ENCODE assay signal across 8 cellular contexts in the genomic region with DNA sequence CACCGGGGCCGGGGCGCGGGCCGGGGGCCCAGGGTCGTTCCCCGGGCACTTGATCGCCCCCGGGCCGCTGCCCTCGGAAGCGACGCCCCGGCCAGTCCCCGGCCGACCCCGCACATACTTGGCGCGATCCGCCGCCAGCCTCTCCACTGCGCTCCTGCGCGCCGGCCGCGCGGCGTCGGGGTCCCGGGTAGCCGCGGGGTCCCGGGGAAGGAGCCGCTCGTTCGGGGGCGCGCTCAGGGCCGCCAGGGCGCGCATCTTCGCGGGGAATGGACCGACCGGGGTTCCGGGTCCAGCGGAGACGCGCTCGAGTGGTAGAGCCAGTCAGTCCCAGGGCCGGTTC. TPM values are rescaled to one million over a fixed set of nuclear protein-coding genes. Genes with fewer than 3 reads are reported as not detected.
DNase-seq lines count a peak whose midpoint lies in the region; ATAC-seq and TF ChIP-seq lines count a peak whose summit lies in the region.

No MANE protein-coding gene starts in this region.

- TF ChIP-seq CTCF in GM20000 (IDR thresholded peaks at IDR 0.05; ENCODE audit: extremely low read depth, missing control alignments) (no peak), gastrocnemius medialis (IDR thresholded peaks at IDR 0.05 in 4 of 5, conservative IDR thresholded peaks at IDR 0.05 in 1 of 5) (no peak)

- H3K36me3 Mint-ChIP-seq in activated CD8-positive, alpha-beta T cell treated with anti-CD3 and anti-CD28 coated beads, Interleukin-2, amount 10 ng/mL, durations not matched to agents 7 days and 5 days (ENCODE audit: low read depth): peaks cover 2% of the 10 kb centered on the region

- no peak overlapping the region for H3K27ac Mint-ChIP-seq in activated CD8-positive, alpha-beta T cell treated with anti-CD3 and anti-CD28 coated beads, Interleukin-2, amount 10 ng/mL, durations not matched to agents 7 days and 5 days

- TF ChIP-seq POLR2A in gastrocnemius medialis (IDR thresholded peaks at IDR 0.05): no peak

- H3K36me3 ChIP-seq in iPS-15b (ENCODE audit: control insufficient read depth, insufficient read depth, low read length): no peaks in the 10 kb centered on the region
- H3K36me3 ChIP-seq in gastrocnemius medialis: no peaks in the 10 kb centered on the region

- CTCF ChIA-PET in activated CD8-positive, alpha-beta T cell treated with anti-CD3 and anti-CD28 coated beads, Interleukin-2, amount 10 ng/mL, durations not matched to agents 7 days and 5 days (lab: Charles Lee): no interaction called here

- in situ Hi-C loops in gastrocnemius medialis (cut with MboI; ENCODE audit: low sequenced_read_pairs in 4 of 4): no loop called here

- peaks cover 65% of the 10 kb centered on the region for H3K27me3 Mint-ChIP-seq in activated CD8-positive, alpha-beta T cell treated with anti-CD3 and anti-CD28 coated beads, Interleukin-2, amount 10 ng/mL, durations not matched to agents 7 days and 5 days (ENCODE audit: low read depth)

- DNase-seq in GM20000 (ENCODE audit: low spot score) (peak; percentile 36), gastrocnemius medialis (no peak), superior temporal gyrus (ENCODE audit: extremely low spot score) (no peak), SHP77 (lab: John Stamatoyannopoulos, UW) (no peak)
- DNase-seq in activated CD8-positive, alpha-beta T cell treated with anti-CD3 and anti-CD28 coated beads, Interleukin-2, amount 10 ng/mL, durations not matched to agents 7 days and 5 days: no peak

- no peak overlapping the region for H3K27ac ChIP-seq in gastrocnemius medialis

- H3K4me3 ChIP-seq in iPS-15b (ENCODE audit: low read depth, low read length) (peak overlapping the region; percentile 55), gastrocnemius medialis (peak overlapping the region; percentile 22 to 42 (median 40))

- no peaks in the 10 kb centered on the region for H3K4me1 ChIP-seq in iPS-15b (ENCODE audit: control insufficient read depth, insufficient read depth, low read length)
- peaks cover 5 to 6% of the 10 kb centered on the region in 2 donors for H3K4me1 ChIP-seq in gastrocnemius medialis

- no peaks in the 10 kb centered on the region for H3K9me3 Mint-ChIP-seq in activated CD8-positive, alpha-beta T cell treated with anti-CD3 and anti-CD28 coated beads, Interleukin-2, amount 10 ng/mL, durations not matched to agents 7 days and 5 days (ENCODE audit: insufficient read depth)

- H3K27me3 ChIP-seq in iPS-15b (ENCODE audit: control insufficient read depth, insufficient read depth, low read length): peaks cover 30% of the 10 kb centered on the region
- H3K27me3 ChIP-seq in gastrocnemius medialis: peaks cover 37 to 72% (median 41%) of the 10 kb centered on the region in 3 donors

- intact Hi-C loops in gastrocnemius medialis (cut with DNase I; ENCODE audit: low total_unique reads): no loop called here

- H3K4me3 Mint-ChIP-seq in activated CD8-positive, alpha-beta T cell treated with anti-CD3 and anti-CD28 coated beads, Interleukin-2, amount 10 ng/mL, durations not matched to agents 7 days and 5 days: peak overlapping the region; percentile 28

- POLR2A ChIA-PET in activated CD8-positive, alpha-beta T cell treated with anti-CD3 and anti-CD28 coated beads, Interleukin-2, amount 10 ng/mL, durations not matched to agents 7 days and 5 days (lab: Charles Lee): no interaction called here

- H3K4me1 Mint-ChIP-seq in activated CD8-positive, alpha-beta T cell treated with anti-CD3 and anti-CD28 coated beads, Interleukin-2, amount 10 ng/mL, durations not matched to agents 7 days and 5 days (ENCODE audit: low read depth): peaks cover 9% of the 10 kb centered on the region

- H3K9me3 ChIP-seq in iPS-15b (ENCODE audit: control insufficient read depth, insufficient read depth, low read length) (no peaks in the 10 kb centered on the region), gastrocnemius medialis (no peaks in the 10 kb centered on the region)

- peak; percentile 53 for ATAC-seq in activated CD8-positive, alpha-beta T cell treated with anti-CD3 and anti-CD28 coated beads, Interleukin-2, amount 10 ng/mL, durations not matched to agents 7 days and 5 days
- ATAC-seq in gastrocnemius medialis: no peak
- ATAC-seq in HG02623 (IDR thresholded peaks at IDR 0.05; ENCODE audit: unreplicated experiment): no peak
- ATAC-seq in HG02885 (IDR thresholded peaks at IDR 0.05; ENCODE audit: poor library complexity, unreplicated experiment): no peak

- H3K9ac ChIP-seq in iPS-15b (ENCODE audit: low read depth, low read length): no peak overlapping the region

RNA-seq across cellular contexts. Expression of gene FAM110C, which starts 0.2 kb away (rescaled TPM):
- total RNA-seq in activated CD8-positive, alpha-beta T cell treated with anti-CD3 and anti-CD28 coated beads, Interleukin-2, amount 10 ng/mL, durations not matched to agents 7 days and 5 days: under 1 TPM; 0.08 to 0.16 TPM
- under 1 TPM in 1 of 4 donors, not detected in 3; 0.10 TPM for total RNA-seq in gastrocnemius medialis
